In the genomic region with DNA sequence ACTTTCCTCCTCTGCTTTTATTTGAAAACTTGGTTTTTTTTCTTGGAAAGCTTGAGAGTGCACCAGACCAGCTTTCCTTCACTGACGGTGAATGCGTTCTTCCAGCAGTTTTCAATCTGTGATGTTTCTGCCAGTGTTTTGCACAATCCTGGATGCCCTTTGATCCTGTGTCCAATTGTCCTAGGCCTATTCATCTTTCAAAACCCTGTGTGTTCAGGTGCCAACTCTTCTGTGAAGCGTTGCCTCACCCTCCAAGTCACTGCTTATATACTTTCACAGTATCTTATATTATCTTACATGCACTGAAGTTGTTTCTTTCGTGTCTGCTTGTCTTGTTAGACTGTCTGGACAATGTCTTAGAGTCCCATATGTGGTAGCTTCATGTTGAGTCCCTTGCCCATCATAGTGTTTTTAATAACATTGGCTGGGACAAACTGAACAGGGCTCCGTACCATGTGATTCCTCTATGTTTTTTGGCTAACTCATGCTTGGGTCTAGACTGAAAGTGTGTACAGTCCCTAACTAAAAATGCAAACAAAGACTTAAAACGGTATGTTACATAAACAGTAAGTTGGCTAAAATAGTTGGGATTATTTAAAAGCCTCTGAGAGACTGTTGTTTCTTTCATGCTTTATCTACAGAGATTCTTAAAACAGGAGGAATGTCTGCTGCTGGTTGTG, we compare ENCODE assay signal across 9 cellular contexts. TPM values are rescaled to one million over a fixed set of nuclear protein-coding genes. Genes with fewer than 3 reads are reported as not detected.
A peak's percentile ranks its signal among the peaks of the same experiment; 100 is the strongest.
DNase-seq lines count a peak whose midpoint lies in the region; ATAC-seq and TF ChIP-seq lines count a peak whose summit lies in the region.
"Had no signal": no experiment of that assay in that cellular context is flagged by ENCODE, and none has a peak within 500 bp of the region (broad histone marks: within the 10 kb centered on the region; RNA-seq: fewer than 3 reads in every experiment).

No MANE protein-coding gene starts in this region.

- H3K79me2 ChIP-seq in GM23338 (replicated peaks; ENCODE audit: insufficient read depth): peaks cover 22% of the 10 kb centered on the region; the same call in 1 of the 2 replicates

- H3K4me3 ChIP-seq in GM23338 (peak overlapping the region; percentile 84; the same call in 1 of the 2 replicates), adipocyte (ENCODE audit: low read length) (peak overlapping the region; percentile 93), iPS-15b (ENCODE audit: low read depth, low read length) (peak overlapping the region; percentile 85)

- H3K36me3 Mint-ChIP-seq in GM23338 (ENCODE audit: low read depth): no peaks in the 10 kb centered on the region; the same call in 2 of the 3 replicates
- peaks cover 6% of the 10 kb centered on the region for H3K36me3 Mint-ChIP-seq in activated CD4-positive, alpha-beta memory T cell treated with anti-CD3 and anti-CD28 coated beads, Interleukin-2, amount 10 ng/mL, durations not matched to agents 7 days and 5 days (ENCODE audit: low read depth)

- H3K4me3 Mint-ChIP-seq in GM23338: peak overlapping the region; percentile 74
- no peak overlapping the region for H3K4me3 Mint-ChIP-seq in activated CD4-positive, alpha-beta memory T cell treated with anti-CD3 and anti-CD28 coated beads, Interleukin-2, amount 10 ng/mL, durations not matched to agents 7 days and 5 days

- H3K4me1 ChIP-seq in GM23338 (ENCODE audit: insufficient read depth): peaks cover 11% of the 10 kb centered on the region
- H3K4me1 ChIP-seq in adipocyte (ENCODE audit: control insufficient read depth, insufficient read depth, low read length): peaks cover 31% of the 10 kb centered on the region
- H3K4me1 ChIP-seq in iPS-15b (ENCODE audit: control insufficient read depth, insufficient read depth, low read length): peaks cover 5% of the 10 kb centered on the region

- peak overlapping the region; percentile 87 for H3K4me2 ChIP-seq in GM23338

- H3K27ac ChIP-seq in GM23338 (ENCODE audit: low read depth) (no peak overlapping the region), RWPE1 (no peak overlapping the region)

- CTCF ChIA-PET in activated CD4-positive, alpha-beta memory T cell treated with anti-CD3 and anti-CD28 coated beads, Interleukin-2, amount 10 ng/mL, durations not matched to agents 7 days and 5 days (lab: Charles Lee): no interaction called here
- CTCF ChIA-PET in RWPE1 (lab: Yijun Ruan, JAX): interaction anchor here (0.6 to 1.5 kb wide), 3 partner anchors 94 to 150 kb away, joined by 3 to 7 read pairs (median 4); no protein-coding TSS in a partner anchor

- H3K27me3 ChIP-seq in GM23338 (ENCODE audit: insufficient read depth) (peaks cover 30% of the 10 kb centered on the region), adipocyte (replicated peaks; ENCODE audit: control insufficient read depth, insufficient read depth, low read length) (no peaks in the 10 kb centered on the region), iPS-15b (ENCODE audit: control insufficient read depth, insufficient read depth, low read length) (peaks cover 8% of the 10 kb centered on the region)

- peaks cover 26% of the 10 kb centered on the region for H3K4me1 Mint-ChIP-seq in GM23338
- peaks cover 20% of the 10 kb centered on the region for H3K4me1 Mint-ChIP-seq in activated CD4-positive, alpha-beta memory T cell treated with anti-CD3 and anti-CD28 coated beads, Interleukin-2, amount 10 ng/mL, durations not matched to agents 7 days and 5 days

- no peaks in the 10 kb centered on the region for H3F3A ChIP-seq in GM23338 (replicated peaks; ENCODE audit: low read depth)

- H3K9ac ChIP-seq in adipocyte (ENCODE audit: low read length): peak overlapping the region; percentile 93
- no peak overlapping the region for H3K9ac ChIP-seq in iPS-15b (ENCODE audit: low read depth, low read length)

- no peaks in the 10 kb centered on the region for H4K20me1 ChIP-seq in GM23338 (replicated peaks; ENCODE audit: insufficient read depth)

- POLR2A ChIA-PET in activated CD4-positive, alpha-beta memory T cell treated with anti-CD3 and anti-CD28 coated beads, Interleukin-2, amount 10 ng/mL, durations not matched to agents 7 days and 5 days (lab: Charles Lee): no interaction called here
- POLR2A ChIA-PET in RWPE1 (lab: Yijun Ruan, JAX; ENCODE audit: low non-redundant PET): interaction anchor here (0.5 kb wide), 1 partner anchor 18 kb away, joined by 9 read pairs; no protein-coding TSS in a partner anchor

- H3K9me3 Mint-ChIP-seq in GM23338: no peaks in the 10 kb centered on the region
- no peaks in the 10 kb centered on the region for H3K9me3 Mint-ChIP-seq in activated CD4-positive, alpha-beta memory T cell treated with anti-CD3 and anti-CD28 coated beads, Interleukin-2, amount 10 ng/mL, durations not matched to agents 7 days and 5 days

- H3K36me3 ChIP-seq in GM23338 (ENCODE audit: insufficient read depth) (no peaks in the 10 kb centered on the region), adipocyte (ENCODE audit: control insufficient read depth, insufficient read depth, low read length, severe bottlenecking) (peaks cover 3% of the 10 kb centered on the region), iPS-15b (ENCODE audit: control insufficient read depth, insufficient read depth, low read length) (no peaks in the 10 kb centered on the region)

- ATAC-seq in GM23338 (no peak), HG02973 (IDR thresholded peaks at IDR 0.05; ENCODE audit: unreplicated experiment) (no peak)

- H3K9me2 ChIP-seq in GM23338 (ENCODE audit: insufficient read depth): no peaks in the 10 kb centered on the region

- H3K9me3 ChIP-seq in adipocyte (ENCODE audit: control insufficient read depth, low read length) (no peaks in the 10 kb centered on the region), iPS-15b (ENCODE audit: control insufficient read depth, insufficient read depth, low read length) (no peaks in the 10 kb centered on the region)

- H2AFZ ChIP-seq in GM23338: no peak overlapping the region

- DNase-seq in GM23338 (ENCODE audit: low spot score) (no peak), adipocyte (ENCODE audit: low read depth) (peak; percentile 88), retina (peak; percentile 26), RWPE1 (ENCODE audit: low spot score) (no peak)
- no peak for DNase-seq in activated CD4-positive, alpha-beta memory T cell treated with anti-CD3 and anti-CD28 coated beads, Interleukin-2, amount 10 ng/mL, durations not matched to agents 7 days and 5 days
- DNase-seq in effector CD8-positive, alpha-beta T cell (lab: John Stamatoyannopoulos, UW): no peak
- DNase-seq: NCI-H526 had no signal

- TF ChIP-seq CTCF in GM23338 (conservative IDR thresholded peaks at IDR 0.05; ENCODE audit: low read depth in 2 of 2): no peak
- no peak for TF ChIP-seq CTCF in RWPE1 (conservative IDR thresholded peaks at IDR 0.05; ENCODE audit: low read depth)

- H3K27me3 Mint-ChIP-seq in GM23338 (ENCODE audit: insufficient read depth, low read depth, poor library complexity): peaks cover 11% of the 10 kb centered on the region
- peaks cover 45% of the 10 kb centered on the region for H3K27me3 Mint-ChIP-seq in activated CD4-positive, alpha-beta memory T cell treated with anti-CD3 and anti-CD28 coated beads, Interleukin-2, amount 10 ng/mL, durations not matched to agents 7 days and 5 days

- H3K27ac Mint-ChIP-seq in GM23338: no peak overlapping the region
- H3K27ac Mint-ChIP-seq in activated CD4-positive, alpha-beta memory T cell treated with anti-CD3 and anti-CD28 coated beads, Interleukin-2, amount 10 ng/mL, durations not matched to agents 7 days and 5 days: no peak overlapping the region

TF ChIP-seq in GM23338, 12 proteins besides CTCF, POLR2A, EP300 and RAD21 (continues in another document):
- TF ChIP-seq EZH2 (IDR thresholded peaks at IDR 0.05; ENCODE audit: low read depth, unreplicated experiment): no peak
- TF ChIP-seq STAT1 (IDR thresholded peaks at IDR 0.05; ENCODE audit: unreplicated experiment): no peak
- TF ChIP-seq, protein P1, sequence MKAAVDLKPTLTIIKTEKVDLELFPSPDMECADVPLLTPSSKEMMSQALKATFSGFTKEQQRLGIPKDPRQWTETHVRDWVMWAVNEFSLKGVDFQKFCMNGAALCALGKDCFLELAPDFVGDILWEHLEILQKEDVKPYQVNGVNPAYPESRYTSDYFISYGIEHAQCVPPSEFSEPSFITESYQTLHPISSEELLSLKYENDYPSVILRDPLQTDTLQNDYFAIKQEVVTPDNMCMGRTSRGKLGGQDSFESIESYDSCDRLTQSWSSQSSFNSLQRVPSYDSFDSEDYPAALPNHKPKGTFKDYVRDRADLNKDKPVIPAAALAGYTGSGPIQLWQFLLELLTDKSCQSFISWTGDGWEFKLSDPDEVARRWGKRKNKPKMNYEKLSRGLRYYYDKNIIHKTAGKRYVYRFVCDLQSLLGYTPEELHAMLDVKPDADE (IDR thresholded peaks at IDR 0.05): no peak
- TF ChIP-seq EZH2phosphoT487 (IDR thresholded peaks at IDR 0.05; ENCODE audit: unreplicated experiment): no peak
- TF ChIP-seq POLR2AphosphoS5 (IDR thresholded peaks at IDR 0.05; ENCODE audit: low read depth): no peak
- no peak for TF ChIP-seq ZNF331 (CRISPR knock-in tag; IDR thresholded peaks at IDR 0.05; ENCODE audit: low read depth)
- TF ChIP-seq, protein P2, sequence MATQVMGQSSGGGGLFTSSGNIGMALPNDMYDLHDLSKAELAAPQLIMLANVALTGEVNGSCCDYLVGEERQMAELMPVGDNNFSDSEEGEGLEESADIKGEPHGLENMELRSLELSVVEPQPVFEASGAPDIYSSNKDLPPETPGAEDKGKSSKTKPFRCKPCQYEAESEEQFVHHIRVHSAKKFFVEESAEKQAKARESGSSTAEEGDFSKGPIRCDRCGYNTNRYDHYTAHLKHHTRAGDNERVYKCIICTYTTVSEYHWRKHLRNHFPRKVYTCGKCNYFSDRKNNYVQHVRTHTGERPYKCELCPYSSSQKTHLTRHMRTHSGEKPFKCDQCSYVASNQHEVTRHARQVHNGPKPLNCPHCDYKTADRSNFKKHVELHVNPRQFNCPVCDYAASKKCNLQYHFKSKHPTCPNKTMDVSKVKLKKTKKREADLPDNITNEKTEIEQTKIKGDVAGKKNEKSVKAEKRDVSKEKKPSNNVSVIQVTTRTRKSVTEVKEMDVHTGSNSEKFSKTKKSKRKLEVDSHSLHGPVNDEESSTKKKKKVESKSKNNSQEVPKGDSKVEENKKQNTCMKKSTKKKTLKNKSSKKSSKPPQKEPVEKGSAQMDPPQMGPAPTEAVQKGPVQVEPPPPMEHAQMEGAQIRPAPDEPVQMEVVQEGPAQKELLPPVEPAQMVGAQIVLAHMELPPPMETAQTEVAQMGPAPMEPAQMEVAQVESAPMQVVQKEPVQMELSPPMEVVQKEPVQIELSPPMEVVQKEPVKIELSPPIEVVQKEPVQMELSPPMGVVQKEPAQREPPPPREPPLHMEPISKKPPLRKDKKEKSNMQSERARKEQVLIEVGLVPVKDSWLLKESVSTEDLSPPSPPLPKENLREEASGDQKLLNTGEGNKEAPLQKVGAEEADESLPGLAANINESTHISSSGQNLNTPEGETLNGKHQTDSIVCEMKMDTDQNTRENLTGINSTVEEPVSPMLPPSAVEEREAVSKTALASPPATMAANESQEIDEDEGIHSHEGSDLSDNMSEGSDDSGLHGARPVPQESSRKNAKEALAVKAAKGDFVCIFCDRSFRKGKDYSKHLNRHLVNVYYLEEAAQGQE (IDR thresholded peaks at IDR 0.05; ENCODE audit: unreplicated experiment): no peak

RNA-seq across cellular contexts. Expression of a gene that starts 2.0 kb away (rescaled TPM):
- 4.0 and 6.2 TPM in 2 replicates for total RNA-seq in GM23338 (2014; rRNA removed; shearing (Covaris generic))
- polyA plus RNA-seq in GM23338 (2016; fragmentation: Nextera tagmentation; extraction: Ambion mirVana): 1.5 and 1.7 TPM in 2 replicates
- 1 to 10 TPM; 1.1 to 2.0 TPM for total RNA-seq in activated CD4-positive, alpha-beta memory T cell treated with anti-CD3 and anti-CD28 coated beads, Interleukin-2, amount 10 ng/mL, durations not matched to agents 7 days and 5 days

Comparison
In these comparisons a context has a peak if more than half of its experiments do, and no peak if none do; other contexts are left out.
1. DNase-seq: peak in adipocyte (single experiment) and retina (single experiment); none in GM23338 (single experiment), activated CD4-positive, alpha-beta memory T cell treated with anti-CD3 and anti-CD28 coated beads, Interleukin-2, amount 10 ng/mL, durations not matched to agents 7 days and 5 days (single experiment), RWPE1 (single experiment) and effector CD8-positive, alpha-beta T cell (single experiment).
2. Peak in every context shown above with its lines, with median percentiles within 50 percentile points of each other: H3K4me3 ChIP-seq.